In the genomic region with DNA sequence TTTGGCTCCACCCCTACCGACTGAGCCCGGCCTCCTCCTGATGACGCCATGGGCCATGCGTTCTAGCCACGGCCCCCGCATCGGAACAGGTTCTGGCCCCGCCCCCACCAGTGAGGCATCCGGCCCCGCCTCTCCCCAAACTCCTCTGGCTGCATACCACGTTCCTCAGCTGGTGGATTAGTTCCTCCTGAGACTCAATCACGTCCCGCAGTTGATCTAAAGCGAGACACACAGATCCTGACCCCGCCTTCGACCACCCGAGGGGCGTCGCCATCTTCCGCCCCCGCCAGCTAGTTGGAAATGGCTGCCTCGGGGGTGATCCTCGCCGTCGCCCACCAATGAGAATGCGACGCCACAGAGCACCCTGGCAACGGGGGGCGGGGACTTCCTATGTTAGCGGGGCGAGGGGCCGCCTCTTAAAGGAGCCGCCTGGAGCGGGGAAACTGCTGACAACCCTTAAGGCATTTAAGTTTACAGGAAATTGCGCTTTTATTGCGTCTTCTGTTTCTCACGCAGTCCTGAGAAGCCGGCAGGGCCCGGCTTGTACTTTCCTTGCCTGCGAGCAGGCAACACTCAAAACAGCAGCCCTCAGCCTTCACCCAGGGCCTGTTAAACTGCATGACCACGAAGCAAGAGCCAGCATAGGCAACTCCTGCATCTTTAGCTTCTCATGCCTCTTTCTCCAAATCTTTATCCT, we compare ENCODE assay signal across 1 cellular context.
TF ChIP-seq lines count a peak whose summit lies in the region.

A gene with protein sequence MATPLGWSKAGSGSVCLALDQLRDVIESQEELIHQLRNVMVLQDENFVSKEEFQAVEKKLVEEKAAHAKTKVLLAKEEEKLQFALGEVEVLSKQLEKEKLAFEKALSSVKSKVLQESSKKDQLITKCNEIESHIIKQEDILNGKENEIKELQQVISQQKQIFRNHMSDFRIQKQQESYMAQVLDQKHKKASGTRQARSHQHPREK (minus strand): TSS at position 303 of the 697 bp plus-strand sequence. CDS start 29 bp downstream, at position 274.

TF ChIP-seq in SK-N-SH, 30 proteins besides CTCF, POLR2A, EP300 and RAD21 (continued from another document):
- TF ChIP-seq, protein P1, sequence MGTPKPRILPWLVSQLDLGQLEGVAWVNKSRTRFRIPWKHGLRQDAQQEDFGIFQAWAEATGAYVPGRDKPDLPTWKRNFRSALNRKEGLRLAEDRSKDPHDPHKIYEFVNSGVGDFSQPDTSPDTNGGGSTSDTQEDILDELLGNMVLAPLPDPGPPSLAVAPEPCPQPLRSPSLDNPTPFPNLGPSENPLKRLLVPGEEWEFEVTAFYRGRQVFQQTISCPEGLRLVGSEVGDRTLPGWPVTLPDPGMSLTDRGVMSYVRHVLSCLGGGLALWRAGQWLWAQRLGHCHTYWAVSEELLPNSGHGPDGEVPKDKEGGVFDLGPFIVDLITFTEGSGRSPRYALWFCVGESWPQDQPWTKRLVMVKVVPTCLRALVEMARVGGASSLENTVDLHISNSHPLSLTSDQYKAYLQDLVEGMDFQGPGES (IDR thresholded peaks at IDR 0.05; ENCODE audit: low read depth, low read length), result peak; percentile 27; the same call in 1 of the 2 replicates
- no peak for TF ChIP-seq NRF1 (IDR thresholded peaks at IDR 0.05; ENCODE audit: low read depth, low read length)
- TF ChIP-seq FOXJ3 (CRISPR knock-in tag; IDR thresholded peaks at IDR 0.05), result no peak
- TF ChIP-seq MXI1 (IDR thresholded peaks at IDR 0.05; ENCODE audit: low read depth, low read length), result peak; percentile 79
- TF ChIP-seq TCF12 (IDR thresholded peaks at IDR 0.05), result no peak
- TF ChIP-seq, protein P2, sequence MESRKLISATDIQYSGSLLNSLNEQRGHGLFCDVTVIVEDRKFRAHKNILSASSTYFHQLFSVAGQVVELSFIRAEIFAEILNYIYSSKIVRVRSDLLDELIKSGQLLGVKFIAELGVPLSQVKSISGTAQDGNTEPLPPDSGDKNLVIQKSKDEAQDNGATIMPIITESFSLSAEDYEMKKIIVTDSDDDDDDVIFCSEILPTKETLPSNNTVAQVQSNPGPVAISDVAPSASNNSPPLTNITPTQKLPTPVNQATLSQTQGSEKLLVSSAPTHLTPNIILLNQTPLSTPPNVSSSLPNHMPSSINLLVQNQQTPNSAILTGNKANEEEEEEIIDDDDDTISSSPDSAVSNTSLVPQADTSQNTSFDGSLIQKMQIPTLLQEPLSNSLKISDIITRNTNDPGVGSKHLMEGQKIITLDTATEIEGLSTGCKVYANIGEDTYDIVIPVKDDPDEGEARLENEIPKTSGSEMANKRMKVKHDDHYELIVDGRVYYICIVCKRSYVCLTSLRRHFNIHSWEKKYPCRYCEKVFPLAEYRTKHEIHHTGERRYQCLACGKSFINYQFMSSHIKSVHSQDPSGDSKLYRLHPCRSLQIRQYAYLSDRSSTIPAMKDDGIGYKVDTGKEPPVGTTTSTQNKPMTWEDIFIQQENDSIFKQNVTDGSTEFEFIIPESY (IDR thresholded peaks at IDR 0.05; ENCODE audit: borderline replicate concordance, low read depth), result no peak
- TF ChIP-seq, protein P3, sequence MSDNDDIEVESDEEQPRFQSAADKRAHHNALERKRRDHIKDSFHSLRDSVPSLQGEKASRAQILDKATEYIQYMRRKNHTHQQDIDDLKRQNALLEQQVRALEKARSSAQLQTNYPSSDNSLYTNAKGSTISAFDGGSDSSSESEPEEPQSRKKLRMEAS (IDR thresholded peaks at IDR 0.05; ENCODE audit: low read depth), result peak; percentile 88; the same call in 1 of the 2 replicates
- TF ChIP-seq ELF1 (IDR thresholded peaks at IDR 0.05), result peak; percentile 59; the same call in 1 of the 2 replicates
- no peak for TF ChIP-seq RCOR1 (IDR thresholded peaks at IDR 0.05; ENCODE audit: low read length)
- no peak for TF ChIP-seq FOXM1 (IDR thresholded peaks at IDR 0.05; ENCODE audit: low read depth)
- TF ChIP-seq CHD2 (IDR thresholded peaks at IDR 0.05; ENCODE audit: low read length, partially characterized antibody), result peak; percentile 39
- no peak for TF ChIP-seq USF1 (IDR thresholded peaks at IDR 0.05; ENCODE audit: borderline replicate concordance, low read depth)
- no peak for TF ChIP-seq NFIC (IDR thresholded peaks at IDR 0.05; ENCODE audit: borderline replicate concordance)
